Comparison of ENCODE assay signal across 18 cellular contexts in genomic region chr2:106157416-106157815, GRCh38. TPM values are rescaled to one million over a fixed set of nuclear protein-coding genes. Genes with fewer than 3 reads are reported as not detected.
DNase-seq lines count a peak whose midpoint lies in the region; ATAC-seq and TF ChIP-seq lines count a peak whose summit lies in the region.
"Had no signal": no experiment of that assay in that cellular context is flagged by ENCODE, and none has a peak within 500 bp of the region (broad histone marks: within the 10 kb centered on the region; RNA-seq: fewer than 3 reads in every experiment).

No MANE protein-coding gene starts in this region.

- H3K4me3 Mint-ChIP-seq in activated naive CD4-positive, alpha-beta T cell treated with anti-CD3 and anti-CD28 coated beads for 36 hours, result no peak overlapping the region
- H3K4me3 Mint-ChIP-seq in activated naive CD8-positive, alpha-beta T cell treated with anti-CD3 and anti-CD28 coated beads, Interleukin-2, amount 50 U/mL, for 24 hours, result no peak overlapping the region
- H3K4me3 Mint-ChIP-seq in stimulated activated effector memory CD8-positive, alpha-beta T cell treated with anti-CD3 and anti-CD28 coated beads, Interleukin-12 subunit alpha, Interleukin-12 subunit beta, amount 100 ng/mL, for 72 hours, result no peak overlapping the region

- H3K4me1 Mint-ChIP-seq in activated naive CD4-positive, alpha-beta T cell treated with anti-CD3 and anti-CD28 coated beads for 36 hours (ENCODE audit: low read depth), result peaks cover 69% of the 10 kb centered on the region
- peaks cover 77% of the 10 kb centered on the region for H3K4me1 Mint-ChIP-seq in activated naive CD8-positive, alpha-beta T cell treated with anti-CD3 and anti-CD28 coated beads, Interleukin-2, amount 50 U/mL, for 24 hours
- H3K4me1 Mint-ChIP-seq in stimulated activated effector memory CD8-positive, alpha-beta T cell treated with anti-CD3 and anti-CD28 coated beads, Interleukin-12 subunit alpha, Interleukin-12 subunit beta, amount 100 ng/mL, for 72 hours, result peaks cover 63% of the 10 kb centered on the region

- in situ Hi-C loops in HAP-1 (cut with MboI; ENCODE audit: low sequenced_read_pairs), result no loop called here

- H3K27me3 ChIP-seq in RWPE2 (ENCODE audit: insufficient read depth, poor library complexity, severe bottlenecking) (no peaks in the 10 kb centered on the region), HAP-1 (ENCODE audit: low read depth) (no peaks in the 10 kb centered on the region)
- H3K27me3 ChIP-seq: left lung, testis had no signal

- TF ChIP-seq CTCF in RWPE2 (IDR thresholded peaks at IDR 0.05; ENCODE audit: poor library complexity, severe bottlenecking), result no peak

- H3K36me3 ChIP-seq in RWPE2 (ENCODE audit: low read depth), result peaks cover 50% of the 10 kb centered on the region
- peaks cover 13% of the 10 kb centered on the region for H3K36me3 ChIP-seq in HAP-1 (replicated peaks)

- no peaks in the 10 kb centered on the region for H3K27me3 Mint-ChIP-seq in activated naive CD4-positive, alpha-beta T cell treated with anti-CD3 and anti-CD28 coated beads for 36 hours (ENCODE audit: low read depth)
- no peaks in the 10 kb centered on the region for H3K27me3 Mint-ChIP-seq in activated naive CD8-positive, alpha-beta T cell treated with anti-CD3 and anti-CD28 coated beads, Interleukin-2, amount 50 U/mL, for 24 hours

- ATAC-seq in RWPE2 (ENCODE audit: low read depth) (no peak), left colon (no peak), HG02588 (IDR thresholded peaks at IDR 0.05; ENCODE audit: unreplicated experiment) (no peak)
- ATAC-seq in activated naive CD8-positive, alpha-beta T cell treated with anti-CD3 and anti-CD28 coated beads, Interleukin-2, amount 50 U/mL, for 24 hours, result no peak
- ATAC-seq in stimulated activated effector memory CD8-positive, alpha-beta T cell treated with anti-CD3 and anti-CD28 coated beads, Interleukin-12 subunit alpha, Interleukin-12 subunit beta, amount 100 ng/mL, for 72 hours, result no peak
- ATAC-seq: Right ventricle myocardium inferior had no signal

- peaks cover 12% of the 10 kb centered on the region for H3K9me3 Mint-ChIP-seq in activated naive CD4-positive, alpha-beta T cell treated with anti-CD3 and anti-CD28 coated beads for 36 hours
- peaks cover 24% of the 10 kb centered on the region for H3K9me3 Mint-ChIP-seq in activated naive CD8-positive, alpha-beta T cell treated with anti-CD3 and anti-CD28 coated beads, Interleukin-2, amount 50 U/mL, for 24 hours
- peaks cover 13% of the 10 kb centered on the region for H3K9me3 Mint-ChIP-seq in stimulated activated effector memory CD8-positive, alpha-beta T cell treated with anti-CD3 and anti-CD28 coated beads, Interleukin-12 subunit alpha, Interleukin-12 subunit beta, amount 100 ng/mL, for 72 hours

- H3K27ac Mint-ChIP-seq in activated naive CD4-positive, alpha-beta T cell treated with anti-CD3 and anti-CD28 coated beads for 36 hours, result peak overlapping the region; percentile 43
- peak overlapping the region; percentile 16 for H3K27ac Mint-ChIP-seq in activated naive CD8-positive, alpha-beta T cell treated with anti-CD3 and anti-CD28 coated beads, Interleukin-2, amount 50 U/mL, for 24 hours
- H3K27ac Mint-ChIP-seq in stimulated activated effector memory CD8-positive, alpha-beta T cell treated with anti-CD3 and anti-CD28 coated beads, Interleukin-12 subunit alpha, Interleukin-12 subunit beta, amount 100 ng/mL, for 72 hours, result peak overlapping the region; percentile 6

- H3K9me3 ChIP-seq in RWPE2 (ENCODE audit: severe bottlenecking) (no peaks in the 10 kb centered on the region), HAP-1 (no peaks in the 10 kb centered on the region)
- H3K9me3 ChIP-seq: testis had no signal

- H3K27ac ChIP-seq in RWPE2 (ENCODE audit: poor library complexity, severe bottlenecking), result peak overlapping the region; percentile 12
- H3K27ac ChIP-seq: left lung, testis had no signal

- CTCF ChIA-PET in activated naive CD4-positive, alpha-beta T cell treated with anti-CD3 and anti-CD28 coated beads for 36 hours (lab: Charles Lee), result interaction anchor here (1.4 to 1.5 kb wide), 2 partner anchors 9 to 35 kb away, joined by 5 read pairs; no protein-coding TSS in a partner anchor

- no peak overlapping the region for H3K4me3 ChIP-seq in RWPE2 (ENCODE audit: severe bottlenecking)
- H3K4me3 ChIP-seq in HAP-1, result no peak overlapping the region
- H3K4me3 ChIP-seq: left lung, testis had no signal

- intact Hi-C loops in activated naive CD4-positive, alpha-beta T cell treated with anti-CD3 and anti-CD28 coated beads for 36 hours (cut with micrococcal nuclease), result no loop called here
- intact Hi-C loops in left colon (cut with DNase I, micrococcal nuclease), result no loop called here

- H3K4me1 ChIP-seq in RWPE2 (ENCODE audit: insufficient read depth, poor library complexity, severe bottlenecking), result peaks cover 19% of the 10 kb centered on the region
- no peaks in the 10 kb centered on the region for H3K4me1 ChIP-seq in HAP-1
- H3K4me1 ChIP-seq: testis had no signal

- H3K36me3 Mint-ChIP-seq in activated naive CD4-positive, alpha-beta T cell treated with anti-CD3 and anti-CD28 coated beads for 36 hours (ENCODE audit: low read depth), result peaks cover 63% of the 10 kb centered on the region
- H3K36me3 Mint-ChIP-seq in activated naive CD8-positive, alpha-beta T cell treated with anti-CD3 and anti-CD28 coated beads, Interleukin-2, amount 50 U/mL, for 24 hours (ENCODE audit: low read depth), result peaks cover 68% of the 10 kb centered on the region
- H3K36me3 Mint-ChIP-seq in stimulated activated effector memory CD8-positive, alpha-beta T cell treated with anti-CD3 and anti-CD28 coated beads, Interleukin-12 subunit alpha, Interleukin-12 subunit beta, amount 100 ng/mL, for 72 hours, result peaks cover 49% of the 10 kb centered on the region

- DNase-seq in activated naive CD4-positive, alpha-beta T cell treated with anti-CD3 and anti-CD28 coated beads for 36 hours, result no peak
- DNase-seq in activated naive CD4-positive, alpha-beta T cell treated with anti-CD3 and anti-CD28 coated beads, Interleukin-2, amount 50 U/mL, for 16 hours, result no peak
- DNase-seq in RWPE2 (ENCODE audit: low spot score) (no peak), left colon (no peak), HAP-1 (ENCODE audit: low spot score in 2 of 2) (no peak)
- no peak for DNase-seq in activated naive CD8-positive, alpha-beta T cell treated with anti-CD3 and anti-CD28 coated beads, Interleukin-2, amount 50 U/mL, for 24 hours
- DNase-seq in stimulated activated effector memory CD8-positive, alpha-beta T cell treated with anti-CD3 and anti-CD28 coated beads, Interleukin-12 subunit alpha, Interleukin-12 subunit beta, amount 100 ng/mL, for 72 hours (ENCODE audit: low spot score in 2 of 2), result no peak
- DNase-seq: central memory CD4-positive, alpha-beta T cell; H7; left lung; NCI-H1105; NCI-H510A treated with DMSO at 0.1 percent for 48 hours; occipital lobe; retina; stimulated activated CD8-positive, alpha-beta memory T cell treated with anti-CD3 and anti-CD28 coated beads, Interleukin-4, amount 100 ng/mL, for 48 hours; testis had no signal

RNA-seq across cellular contexts. Expression of gene UXS1, which starts 36.7 kb away (rescaled TPM):
- total RNA-seq in activated naive CD4-positive, alpha-beta T cell treated with anti-CD3 and anti-CD28 coated beads for 36 hours, result 10 to 100 TPM; 36.2 to 41.9 TPM
- 10 to 100 TPM; 32.2 to 35.5 TPM for total RNA-seq in left colon
